In genomic region chr4:99088485-99089365, GRCh38 we compare ENCODE assay signal across 8 cellular contexts. TPM values are rescaled to one million over a fixed set of nuclear protein-coding genes. Genes with fewer than 3 reads are reported as not detected.
DNase-seq lines count a peak whose midpoint lies in the region; ATAC-seq, FAIRE-seq and TF ChIP-seq lines count a peak whose summit lies in the region.

Gene ADH5, minus strand, starts transcription at chr4:99088788. Its CDS starts 88 bp downstream, at chr4:99088700.

- ATAC-seq in GM18867 (IDR thresholded peaks at IDR 0.05; ENCODE audit: unreplicated experiment) (peak; percentile 93), HG03097 (IDR thresholded peaks at IDR 0.05; ENCODE audit: low FRiP score, unreplicated experiment) (peak; percentile 94)

- dilution Hi-C loops in mammary epithelial cell (cut with HindIII; ENCODE audit: low sequenced_read_pairs): no loop called here

- H2AFZ ChIP-seq in mammary epithelial cell (ENCODE audit: low read depth, low read length): peak within 1 kb of the TSS; percentile 79

- no peaks in the 10 kb centered on the region for H3K27me3 ChIP-seq in A673 (replicated peaks; ENCODE audit: insufficient read depth, low read depth, low read length, poor library complexity)
- no peaks in the 10 kb centered on the region for H3K27me3 ChIP-seq in mammary epithelial cell (ENCODE audit: insufficient read depth, low read length)
- no peaks in the 10 kb centered on the region for H3K27me3 ChIP-seq in small intestine (ENCODE audit: control insufficient read depth in 2 of 2, insufficient read depth in 2 of 2, low read length in 2 of 2)

- H3K4me1 ChIP-seq in A673 (ENCODE audit: insufficient read depth, low read length, poor library complexity, severe bottlenecking): no peaks in the 10 kb centered on the region
- H3K4me1 ChIP-seq in mammary epithelial cell (ENCODE audit: insufficient read depth, low read length): peaks cover 22% of the 10 kb centered on the region
- peaks cover 2 to 4% of the 10 kb centered on the region in 2 donors for H3K4me1 ChIP-seq in small intestine (ENCODE audit: control insufficient read depth in 2 of 2, insufficient read depth in 1 of 2, low read depth in 1 of 2, low read length in 1 of 2)

- peak within 1 kb of the TSS; percentile 96 for H3K9ac ChIP-seq in mammary epithelial cell (ENCODE audit: insufficient read depth, low read length)

- H3K4me3 ChIP-seq in A673 (ENCODE audit: low read depth, low read length, poor library complexity, severe bottlenecking) (peak within 1 kb of the TSS; percentile 61), WI38 (ENCODE audit: low read depth, low read length) (peak within 1 kb of the TSS; percentile 67), mammary epithelial cell (replicated peaks in 1 of 3; ENCODE audit: insufficient read depth in 1 of 3, low read depth in 2 of 3, low read length in 3 of 3) (peak within 1 kb of the TSS; percentile 65 to 97 (median 84)), small intestine (ENCODE audit: low read depth in 1 of 2, low read length in 2 of 2) (peak within 1 kb of the TSS; percentile 66 to 83)

- CTCF ChIA-PET in A673 (lab: Charles Lee): interaction anchor here (0.7 to 1.0 kb wide), 2 partner anchors 93 to 151 kb away, joined by 3 read pairs; partner anchors contain the start of gene METAP1
- CTCF ChIA-PET in mammary epithelial cell (lab: Charles Lee; ENCODE audit: low non-redundant PET): interaction anchor here (0.7 kb wide), 1 partner anchor 93 kb away, joined by 7 read pairs; the partner anchor contains the start of gene METAP1

- in situ Hi-C loops in mammary epithelial cell (cut with MboI; ENCODE audit: low sequenced_read_pairs in 2 of 2): no loop called here

- peak within 1 kb of the TSS; percentile 82 for H3K4me2 ChIP-seq in mammary epithelial cell (ENCODE audit: insufficient read depth, low read depth, low read length)

- H3K27ac ChIP-seq in A673 (ENCODE audit: low read depth, low read length, poor library complexity, severe bottlenecking): peak within 1 kb of the TSS; percentile 88
- H3K27ac ChIP-seq in mammary epithelial cell (ENCODE audit: insufficient read depth, low read depth, low read length): peak within 1 kb of the TSS; percentile 94
- peak within 1 kb of the TSS; percentile 96 to 99 for H3K27ac ChIP-seq in small intestine (ENCODE audit: low read depth in 1 of 2, low read length in 1 of 2)

- TF ChIP-seq CTCF in A673 (conservative IDR thresholded peaks at IDR 0.05; ENCODE audit: low read depth, low read length): no peak
- no peak for TF ChIP-seq CTCF in WI38 (IDR thresholded peaks at IDR 0.05; ENCODE audit: low read depth, low read length)
- TF ChIP-seq CTCF in mammary epithelial cell (conservative IDR thresholded peaks at IDR 0.05 in 1 of 2, IDR thresholded peaks at IDR 0.05 in 1 of 2; ENCODE audit: extremely low read depth in 1 of 2, insufficient read depth in 1 of 2, low read depth in 1 of 2, low read length in 2 of 2): no peak

- H3K9me3 ChIP-seq in A673 (ENCODE audit: low read depth, low read length, poor library complexity, severe bottlenecking): no peaks in the 10 kb centered on the region
- H3K9me3 ChIP-seq in mammary epithelial cell (replicated peaks; ENCODE audit: insufficient read depth, low read length): no peaks in the 10 kb centered on the region
- no peaks in the 10 kb centered on the region for H3K9me3 ChIP-seq in small intestine (ENCODE audit: control insufficient read depth, low read depth)

- H3K79me2 ChIP-seq in mammary epithelial cell (ENCODE audit: insufficient read depth, low read length): peaks cover 82% of the 10 kb centered on the region

- WGBS in mammary epithelial cell (ENCODE audit: low coverage, missing lambda C conversion rate): 0% methylated on average over 16 of the region's 53 CpGs
- WGBS in small intestine, 3 donors: 0 to 1% (median 1%) methylated on average over 44 to 53 of the region's 53 CpGs

- intact Hi-C loops in A673 (cut with micrococcal nuclease; ENCODE audit: unreplicated experiment) (no loop called here), mammary epithelial cell (cut with micrococcal nuclease) (loop anchor here (1.0 to 10.0 kb wide), 5 partner anchors 158 to 859 kb away; partner anchors contain the start of genes DAPP1 and DNAJB14)

- DNase-seq in A673 (ENCODE audit: low spot score): peak; percentile 93
- DNase-seq in NCI-H2171 (lab: John Stamatoyannopoulos, UW): peak; percentile 72
- peak; percentile 80 for DNase-seq in mammary epithelial cell
- DNase-seq in iPS-NIHi11 (ENCODE audit: low spot score): peak; percentile 95
- DNase-seq in small intestine: peak; percentile 89

- POLR2A ChIA-PET in A673 (lab: Charles Lee; ENCODE audit: low non-redundant PET): interaction anchor here (0.6 kb wide), 1 partner anchor 1682 kb away, joined by 3 read pairs; no protein-coding TSS in a partner anchor

- H3K36me3 ChIP-seq in A673 (ENCODE audit: insufficient read depth, low read length, poor library complexity, severe bottlenecking): peaks cover 17% of the 10 kb centered on the region
- H3K36me3 ChIP-seq in mammary epithelial cell (ENCODE audit: insufficient read depth, low read length): peaks cover 10% of the 10 kb centered on the region
- H3K36me3 ChIP-seq in small intestine (ENCODE audit: control insufficient read depth in 2 of 2, insufficient read depth in 2 of 2, low read length in 2 of 2): peaks cover 1 to 6% of the 10 kb centered on the region in 2 donors

- BruUV-seq in A673 (replicated peaks; lab: Mats Ljungman, UMichigan) (TSS peak; percentile 91), mammary epithelial cell (replicated peaks; lab: Mats Ljungman, UMichigan) (TSS peak; percentile 79)

- H4K20me1 ChIP-seq in mammary epithelial cell (ENCODE audit: insufficient read depth, low read length): no peaks in the 10 kb centered on the region

- no peak for FAIRE-seq in small intestine (lab: Jason Lieb, UNC)

RNA-seq across cellular contexts. Expression of gene ADH5, which starts in this region (rescaled TPM):
- 220 and 223 TPM in 2 replicates for total RNA-seq in A673 (2021)
- total RNA-seq in mammary epithelial cell: 100 to 1,000 TPM; 192 to 237 TPM
- 243 TPM for polyA plus RNA-seq in mammary epithelial cell
- polyA minus RNA-seq in mammary epithelial cell: 202 TPM
- polyA plus RNA-seq in small intestine: 100 to 1,000 TPM; 135 to 225 (median 169) TPM

Comparison
In these comparisons a context has a peak if more than half of its experiments do, and no peak if none do; other contexts are left out.
1. Peak in every context shown above with its lines: DNase-seq, ATAC-seq, H3K4me3 ChIP-seq and H3K27ac ChIP-seq.